ENCODE assay signal across 26 cellular contexts in genomic region chr6:3510178-3510577, GRCh38. TPM values are rescaled to one million over a fixed set of nuclear protein-coding genes. Genes with fewer than 3 reads are reported as not detected.
A peak's percentile ranks its signal among the peaks of the same experiment; 100 is the strongest.
DNase-seq lines count a peak whose midpoint lies in the region; ATAC-seq, FAIRE-seq and TF ChIP-seq lines count a peak whose summit lies in the region.
"Had no signal": no experiment of that assay in that cellular context is flagged by ENCODE, and none has a peak within 500 bp of the region (broad histone marks: within the 10 kb centered on the region; RNA-seq: fewer than 3 reads in every experiment).

No MANE protein-coding gene starts in this region.

- TF ChIP-seq CTCF in HepG2 (CRISPR knock-in tag; IDR thresholded peaks at IDR 0.05) (no peak), right lobe of liver (IDR thresholded peaks at IDR 0.05) (no peak), parathyroid adenoma (IDR thresholded peaks at IDR 0.05) (no peak)

- no peaks in the 10 kb centered on the region for H3K9me3 ChIP-seq in HepG2 (ENCODE audit: low read length)
- H3K9me3 ChIP-seq in right lobe of liver: no peaks in the 10 kb centered on the region
- H3K9me3 ChIP-seq in esophagus (ENCODE audit: control insufficient read depth in 2 of 2, insufficient read depth in 1 of 2, low read depth in 1 of 2, low read length in 1 of 2): no peaks in the 10 kb centered on the region
- no peaks in the 10 kb centered on the region for H3K9me3 ChIP-seq in parathyroid adenoma (ENCODE audit: control insufficient read depth, low read length)
- H3K9me3 ChIP-seq in effector memory CD4-positive, alpha-beta T cell (ENCODE audit: control insufficient read depth, low read length): no peaks in the 10 kb centered on the region
- H3K9me3 ChIP-seq: BE2C, HAP-1, SK-N-SH had no signal

- TF ChIP-seq EP300 in HepG2 (IDR thresholded peaks at IDR 0.05; ENCODE audit: low read depth in 2 of 2, low read length in 2 of 2) (no peak), HepG2 (CRISPR knock-in tag; IDR thresholded peaks at IDR 0.05; ENCODE audit: borderline replicate concordance) (no peak)

- no peak overlapping the region for H3K27ac ChIP-seq in HepG2 (ENCODE audit: extremely low read length, insufficient read depth, low read length)
- no peak overlapping the region for H3K27ac ChIP-seq in right lobe of liver
- peak overlapping the region; percentile 64 to 71 for H3K27ac ChIP-seq in esophagus (ENCODE audit: low read depth in 2 of 2, low read length in 1 of 2)
- peak overlapping the region; percentile 57 for H3K27ac ChIP-seq in parathyroid adenoma
- H3K27ac ChIP-seq in effector memory CD4-positive, alpha-beta T cell (ENCODE audit: insufficient read depth, low read length, poor library complexity, severe bottlenecking): no peak overlapping the region
- H3K27ac ChIP-seq: GM23248 had no signal

- ATAC-seq in HepG2 (no peak), right lobe of liver (no peak), HG03439 (IDR thresholded peaks at IDR 0.05; ENCODE audit: unreplicated experiment) (no peak), HG03175 (IDR thresholded peaks at IDR 0.05; ENCODE audit: unreplicated experiment) (no peak)

- BruUV-seq in HepG2 (replicated peaks; lab: Mats Ljungman, UMichigan): no TSS peak

- POLR2A ChIA-PET in HepG2 (lab: Yijun Ruan, JAX): interaction anchor here (0.5 kb wide), 1 partner anchor 1684 kb away, joined by 3 read pairs; no protein-coding TSS in a partner anchor

- 4% methylated on average over 1 of the region's 1 CpG for WGBS in HepG2 (ENCODE audit: low lambda C conversion rate)
- 55% methylated on average over 1 of the region's 1 CpG for WGBS in right lobe of liver (ENCODE audit: insufficient coverage, low coverage, low lambda C conversion rate, missing lambda C conversion rate)
- WGBS in esophagus, 2 donors: 39 to 55% methylated on average over 1 of the region's 1 CpG

- intact Hi-C loops in HepG2 (cut with micrococcal nuclease; ENCODE audit: unreplicated experiment) (loop anchor here (2.0 to 5.0 kb wide), 2 partner anchors 222 to 231 kb away; no protein-coding TSS in a partner anchor), right lobe of liver (cut with DNase I) (no loop called here)

- CTCF ChIA-PET in HepG2 (lab: Yijun Ruan, JAX; ENCODE audit: low intra/inter-chr PET ratio, low total read pairs): interaction anchor here (0.6 to 1.5 kb wide), 3 partner anchors 9 to 107 kb away, joined by 3 to 6 read pairs (median 3); no protein-coding TSS in a partner anchor

- H3K79me2 ChIP-seq in HepG2 (ENCODE audit: insufficient read depth, low read length): no peaks in the 10 kb centered on the region
- no peaks in the 10 kb centered on the region for H3K79me2 ChIP-seq in parathyroid adenoma

- H3K36me3 ChIP-seq in HepG2 (replicated peaks in 1 of 2; ENCODE audit: control insufficient read depth in 1 of 2, insufficient read depth in 2 of 2, low read length in 2 of 2) (no peaks in the 10 kb centered on the region), right lobe of liver (no peaks in the 10 kb centered on the region), esophagus (ENCODE audit: control insufficient read depth in 2 of 2, insufficient read depth in 2 of 2, low read length in 1 of 2) (no peaks in the 10 kb centered on the region), parathyroid adenoma (ENCODE audit: control insufficient read depth, insufficient read depth, low read length) (no peaks in the 10 kb centered on the region)
- no peaks in the 10 kb centered on the region for H3K36me3 ChIP-seq in effector memory CD4-positive, alpha-beta T cell (ENCODE audit: control insufficient read depth, insufficient read depth, low read length)
- H3K36me3 ChIP-seq: BE2C, HAP-1 had no signal

- in situ Hi-C loops in HepG2 (cut with HindIII; ENCODE audit: extremely low pct_ligation_motif_present, low pct_unique_long_range_greater_than_20kb): loop anchor here (10.0 kb wide), 1 partner anchor 235 kb away; no protein-coding TSS in a partner anchor

- no peak for TF ChIP-seq RAD21 in HepG2 (CRISPR knock-in tag; IDR thresholded peaks at IDR 0.05)

- no peak for FAIRE-seq in HepG2 (lab: Jason Lieb, UNC)
- FAIRE-seq: D721Med, GM18507, RCC 7860 had no signal

- H2AFZ ChIP-seq in HepG2 (ENCODE audit: low read length) (no peak overlapping the region), parathyroid adenoma (peak overlapping the region; percentile 68)
- H2AFZ ChIP-seq: GM23248 had no signal

- peaks cover 57% of the 10 kb centered on the region for H3K4me1 ChIP-seq in HepG2 (ENCODE audit: insufficient read depth, low read length)
- no peaks in the 10 kb centered on the region for H3K4me1 ChIP-seq in right lobe of liver
- H3K4me1 ChIP-seq in esophagus (ENCODE audit: control insufficient read depth in 2 of 2, insufficient read depth in 2 of 2, low read length in 1 of 2): peaks cover 0 to 12% of the 10 kb centered on the region in 2 donors
- peaks cover 39% of the 10 kb centered on the region for H3K4me1 ChIP-seq in parathyroid adenoma
- H3K4me1 ChIP-seq in effector memory CD4-positive, alpha-beta T cell (ENCODE audit: control insufficient read depth, insufficient read depth, low read length, poor library complexity, severe bottlenecking): no peaks in the 10 kb centered on the region
- H3K4me1 ChIP-seq: BE2C had no signal

- no peak for TF ChIP-seq POLR2A in HepG2 (IDR thresholded peaks at IDR 0.05; ENCODE audit: insufficient read depth in 1 of 2, low read depth in 2 of 2, low read length in 2 of 2)
- TF ChIP-seq POLR2A in right lobe of liver (IDR thresholded peaks at IDR 0.05): no peak

- H3K4me2 ChIP-seq in HepG2 (ENCODE audit: low read depth, low read length): peak overlapping the region; percentile 33; the same call in 1 of the 2 replicates
- no peak overlapping the region for H3K4me2 ChIP-seq in parathyroid adenoma (ENCODE audit: low read length)
- H3K4me2 ChIP-seq: SK-N-SH had no signal

- DNase-seq in HepG2 (ENCODE audit: low spot score): no peak
- no peak for DNase-seq in right lobe of liver
- DNase-seq in effector memory CD4-positive, alpha-beta T cell: no peak
- DNase-seq: 8988T; ACHN; BE2C; CD4-positive, CD25-positive, alpha-beta regulatory T cell; GM23248; Karpas-422; NCI-H1092; NCI-H1436; NCI-H187; NCI-H2081 treated with DMSO at 0.1 percent for 48 hours; NCI-H2171 treated with DMSO at 0.1 percent for 48 hours; NCI-H345; NCI-H510A treated with DMSO at 0.1 percent for 48 hours; NCI-H774; SK-N-SH had no signal

- H3K4me3 ChIP-seq in HepG2 (replicated peaks in 1 of 3; ENCODE audit: insufficient read depth in 1 of 3, low read depth in 2 of 3, low read length in 3 of 3): 0 out of 6 replicates have a peak overlapping the region, but pooled peaks of 1 of the 3 experiments have one; percentile 21
- no peak overlapping the region for H3K4me3 ChIP-seq in right lobe of liver
- no peak overlapping the region for H3K4me3 ChIP-seq in esophagus (ENCODE audit: low read depth in 1 of 2, low read length in 2 of 2)
- no peak overlapping the region for H3K4me3 ChIP-seq in parathyroid adenoma (ENCODE audit: low read depth, low read length)
- no peak overlapping the region for H3K4me3 ChIP-seq in effector memory CD4-positive, alpha-beta T cell (ENCODE audit: insufficient read depth, low read depth, low read length, poor library complexity, severe bottlenecking)
- H3K4me3 ChIP-seq: GM23248, HAP-1 had no signal

- H3K27me3 ChIP-seq in HepG2 (ENCODE audit: control insufficient read depth in 1 of 2, insufficient read depth in 2 of 2, low read length in 2 of 2): no peaks in the 10 kb centered on the region
- H3K27me3 ChIP-seq in right lobe of liver: no peaks in the 10 kb centered on the region
- no peaks in the 10 kb centered on the region for H3K27me3 ChIP-seq in esophagus (ENCODE audit: control insufficient read depth in 1 of 2, insufficient read depth in 2 of 2, low read length in 2 of 2)
- no peaks in the 10 kb centered on the region for H3K27me3 ChIP-seq in parathyroid adenoma (ENCODE audit: control insufficient read depth, insufficient read depth, low read length)
- H3K27me3 ChIP-seq in effector memory CD4-positive, alpha-beta T cell (replicated peaks; ENCODE audit: control insufficient read depth, insufficient read depth, low read length, poor library complexity, severe bottlenecking): peaks cover 3% of the 10 kb centered on the region
- H3K27me3 ChIP-seq: BE2C had no signal

- no peak overlapping the region for H3K9ac ChIP-seq in HepG2 (ENCODE audit: insufficient read depth, low read depth, low read length)
- H3K9ac ChIP-seq in parathyroid adenoma: no peak overlapping the region
- H3K9ac ChIP-seq: GM23248, SK-N-SH had no signal

- no peaks in the 10 kb centered on the region for H4K20me1 ChIP-seq in HepG2 (ENCODE audit: insufficient read depth, low read length)

RNA-seq across cellular contexts. Expression of gene SLC22A23, which starts 53.3 kb away (rescaled TPM):
- total RNA-seq in HepG2 (2016; rRNA removed; fragmentation: Illumina TruSeq; extraction: Trizol) (14.4 and 17.5 TPM in 2 replicates), right lobe of liver (10 to 100 TPM; 11.7 to 27.6 (median 16.3) TPM)
- 5.9 and 6.8 TPM in 2 replicates for total RNA-seq in HepG2 (2016; cell fraction: cytosol; rRNA removed; fragmentation: Illumina TruSeq; extraction: Trizol; ENCODE audit: low read depth)
- total RNA-seq in HepG2 (2016; cell fraction: insoluble cytoplasmic fraction; rRNA removed; fragmentation: Illumina TruSeq; extraction: Trizol): 11.7 and 17.5 TPM in 2 replicates
- total RNA-seq in HepG2 (2016; cell fraction: membrane; rRNA removed; fragmentation: Illumina TruSeq; extraction: Trizol): 9.8 and 11.5 TPM in 2 replicates
- 33.2 and 38.2 TPM in 2 replicates for total RNA-seq in HepG2 (2016; cell fraction: nucleus; rRNA removed; fragmentation: Illumina TruSeq; extraction: Trizol)
- polyA plus RNA-seq in HepG2 (2011; rRNA removed) (11.8 and 17.3 TPM in 2 replicates), esophagus (10 to 100 TPM; 12.5 to 15.4 TPM)
- polyA plus RNA-seq in HepG2 (2011; cell fraction: cytosol; rRNA removed): 15.4 and 19.5 TPM in 2 replicates
- 54.1 and 61.7 TPM in 2 replicates for polyA plus RNA-seq in HepG2 (2011; cell fraction: nucleus; rRNA removed)
- 25.2 and 36.8 TPM in 2 replicates for polyA plus RNA-seq in HepG2 (2012)
- 2.0 and 2.2 TPM in 2 replicates for polyA plus RNA-seq in HepG2 (2016; cell fraction: cytosol; fragmentation: Illumina TruSeq; extraction: Trizol; ENCODE audit: low read depth)
- 12.7 and 15.3 TPM in 2 replicates for polyA plus RNA-seq in HepG2 (2016; cell fraction: insoluble cytoplasmic fraction; fragmentation: Illumina TruSeq; extraction: Trizol; ENCODE audit: low read depth)
- 5.3 and 6.1 TPM in 2 replicates for polyA plus RNA-seq in HepG2 (2016; cell fraction: membrane; fragmentation: Illumina TruSeq; extraction: Trizol; ENCODE audit: low read depth)
- polyA plus RNA-seq in HepG2 (2016; cell fraction: nucleus; fragmentation: Illumina TruSeq; extraction: Trizol; ENCODE audit: insufficient read depth, low read depth): 42.3 and 52.5 TPM in 2 replicates
- polyA minus RNA-seq in HepG2 (2011; rRNA and poly(A)+ RNA removed; ENCODE audit: low replicate concordance): 1.4 and 75.8 TPM in 2 replicates
- polyA minus RNA-seq in HepG2 (2011; cell fraction: cytosol; rRNA and poly(A)+ RNA removed): 30.2 and 44.5 TPM in 2 replicates
- 77.3 and 90.4 TPM in 2 replicates for polyA minus RNA-seq in HepG2 (2011; cell fraction: nucleus; rRNA and poly(A)+ RNA removed)
- polyA plus RNA-seq: SK-N-SH had no signal

Comparison
In these comparisons a context has a peak if more than half of its experiments do, and no peak if none do; other contexts are left out.
1. H3K27ac ChIP-seq: peak in esophagus (2 of 2) and parathyroid adenoma (single experiment); none in HepG2 (single experiment), right lobe of liver (0 of 3) and effector memory CD4-positive, alpha-beta T cell (single experiment).